ENCODE assay signal across 2 cellular contexts in the genomic region with DNA sequence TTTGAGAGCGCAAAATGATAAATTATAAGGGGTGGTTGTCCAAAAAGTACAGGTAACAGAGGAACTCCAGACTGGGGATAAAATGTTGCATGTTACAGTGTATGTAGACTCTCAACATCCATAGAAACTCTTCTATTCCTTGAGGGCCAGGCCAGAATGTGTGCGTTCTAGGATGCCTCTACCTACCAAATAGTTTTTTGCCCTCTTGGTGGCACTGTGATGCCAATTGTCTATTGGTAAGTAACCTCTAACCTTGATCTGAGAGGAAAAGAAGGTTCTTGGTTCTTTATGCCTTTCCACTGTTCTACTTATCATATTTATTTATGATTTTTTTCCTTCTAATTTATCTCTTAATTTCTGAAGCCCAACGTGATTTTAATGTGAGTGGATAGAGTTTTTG.
TF ChIP-seq lines count a peak whose summit lies in the region.

No MANE protein-coding gene starts in this region.

TF ChIP-seq in liver, 16 proteins besides CTCF, POLR2A, EP300 and RAD21:
- TF ChIP-seq JUND (IDR thresholded peaks at IDR 0.05) (no peak), SP1 (IDR thresholded peaks at IDR 0.05) (no peak), YY1 (IDR thresholded peaks at IDR 0.05) (no peak), FOXA1 (IDR thresholded peaks at IDR 0.05) (no peak), GABPA (IDR thresholded peaks at IDR 0.05 in 1 of 2, conservative IDR thresholded peaks at IDR 0.05 in 1 of 2) (no peak), NR2F2 (IDR thresholded peaks at IDR 0.05) (no peak), EGR1 (IDR thresholded peaks at IDR 0.05; ENCODE audit: low read depth in 2 of 2) (no peak), MAX (IDR thresholded peaks at IDR 0.05) (no peak), TAF1 (conservative IDR thresholded peaks at IDR 0.05) (no peak), FOXA2 (IDR thresholded peaks at IDR 0.05) (no peak), HNF4A (conservative IDR thresholded peaks at IDR 0.05) (no peak), RXRA (IDR thresholded peaks at IDR 0.05) (no peak), HNF4G (IDR thresholded peaks at IDR 0.05) (no peak), REST (IDR thresholded peaks at IDR 0.05) (no peak)
- TF ChIP-seq, protein P1, sequence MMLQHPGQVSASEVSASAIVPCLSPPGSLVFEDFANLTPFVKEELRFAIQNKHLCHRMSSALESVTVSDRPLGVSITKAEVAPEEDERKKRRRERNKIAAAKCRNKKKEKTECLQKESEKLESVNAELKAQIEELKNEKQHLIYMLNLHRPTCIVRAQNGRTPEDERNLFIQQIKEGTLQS (IDR thresholded peaks at IDR 0.05) = no peak
- TF ChIP-seq, protein P2, sequence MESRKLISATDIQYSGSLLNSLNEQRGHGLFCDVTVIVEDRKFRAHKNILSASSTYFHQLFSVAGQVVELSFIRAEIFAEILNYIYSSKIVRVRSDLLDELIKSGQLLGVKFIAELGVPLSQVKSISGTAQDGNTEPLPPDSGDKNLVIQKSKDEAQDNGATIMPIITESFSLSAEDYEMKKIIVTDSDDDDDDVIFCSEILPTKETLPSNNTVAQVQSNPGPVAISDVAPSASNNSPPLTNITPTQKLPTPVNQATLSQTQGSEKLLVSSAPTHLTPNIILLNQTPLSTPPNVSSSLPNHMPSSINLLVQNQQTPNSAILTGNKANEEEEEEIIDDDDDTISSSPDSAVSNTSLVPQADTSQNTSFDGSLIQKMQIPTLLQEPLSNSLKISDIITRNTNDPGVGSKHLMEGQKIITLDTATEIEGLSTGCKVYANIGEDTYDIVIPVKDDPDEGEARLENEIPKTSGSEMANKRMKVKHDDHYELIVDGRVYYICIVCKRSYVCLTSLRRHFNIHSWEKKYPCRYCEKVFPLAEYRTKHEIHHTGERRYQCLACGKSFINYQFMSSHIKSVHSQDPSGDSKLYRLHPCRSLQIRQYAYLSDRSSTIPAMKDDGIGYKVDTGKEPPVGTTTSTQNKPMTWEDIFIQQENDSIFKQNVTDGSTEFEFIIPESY (IDR thresholded peaks at IDR 0.05) = no peak

TF ChIP-seq in HepG2, 621 proteins besides CTCF, POLR2A, EP300 and RAD21:
- TF ChIP-seq GABPA (IDR thresholded peaks at IDR 0.05; ENCODE audit: low read depth, low read length) = no peak
- TF ChIP-seq GABPA (CRISPR knock-in tag; IDR thresholded peaks at IDR 0.05; ENCODE audit: low read depth) = no peak
- no peak for TF ChIP-seq RFXANK (CRISPR knock-in tag; IDR thresholded peaks at IDR 0.05)
- TF ChIP-seq NCOR1 (IDR thresholded peaks at IDR 0.05; ENCODE audit: borderline replicate concordance, low read length) = no peak
- TF ChIP-seq ELF3 (CRISPR knock-in tag; IDR thresholded peaks at IDR 0.05) = no peak
- no peak for TF ChIP-seq NR2C2 (CRISPR knock-in tag; IDR thresholded peaks at IDR 0.05; ENCODE audit: borderline replicate concordance)
- TF ChIP-seq NFKB2 (CRISPR knock-in tag; IDR thresholded peaks at IDR 0.05; ENCODE audit: borderline replicate concordance) = no peak
- no peak for TF ChIP-seq ZNF788 (CRISPR knock-in tag; IDR thresholded peaks at IDR 0.05; ENCODE audit: borderline replicate concordance)
- no peak for TF ChIP-seq SSRP1 (CRISPR knock-in tag; IDR thresholded peaks at IDR 0.05)
- TF ChIP-seq REST (IDR thresholded peaks at IDR 0.05; ENCODE audit: borderline replicate concordance in 1 of 2, low read depth in 1 of 2, low read length in 2 of 2) = no peak
- no peak for TF ChIP-seq UBTF (CRISPR knock-in tag; IDR thresholded peaks at IDR 0.05)
- TF ChIP-seq NFE2L1 (CRISPR knock-in tag; IDR thresholded peaks at IDR 0.05; ENCODE audit: borderline replicate concordance) = no peak
- TF ChIP-seq POLR2AphosphoS2 (IDR thresholded peaks at IDR 0.05; ENCODE audit: low read depth, low read length) = no peak
- TF ChIP-seq ZNF687 (CRISPR knock-in tag; IDR thresholded peaks at IDR 0.05) = no peak
- TF ChIP-seq ZIK1 (CRISPR knock-in tag; IDR thresholded peaks at IDR 0.05; ENCODE audit: borderline replicate concordance, low read depth) = no peak
- no peak for TF ChIP-seq ZNF564 (CRISPR knock-in tag; IDR thresholded peaks at IDR 0.05)
- no peak for TF ChIP-seq ZFAT (CRISPR knock-in tag; conservative IDR thresholded peaks at IDR 0.05)
- no peak for TF ChIP-seq MBD4 (IDR thresholded peaks at IDR 0.05; ENCODE audit: borderline replicate concordance, low read length)
- TF ChIP-seq ZMYM4 (CRISPR knock-in tag; IDR thresholded peaks at IDR 0.05) = no peak
- TF ChIP-seq CENPX (CRISPR knock-in tag; IDR thresholded peaks at IDR 0.05) = no peak
- TF ChIP-seq TEAD3 (CRISPR knock-in tag; optimal IDR thresholded peaks at IDR 0.05; ENCODE audit: borderline replicate concordance) = no peak
